1 cellular context compared by ENCODE assay signal in the genomic region with DNA sequence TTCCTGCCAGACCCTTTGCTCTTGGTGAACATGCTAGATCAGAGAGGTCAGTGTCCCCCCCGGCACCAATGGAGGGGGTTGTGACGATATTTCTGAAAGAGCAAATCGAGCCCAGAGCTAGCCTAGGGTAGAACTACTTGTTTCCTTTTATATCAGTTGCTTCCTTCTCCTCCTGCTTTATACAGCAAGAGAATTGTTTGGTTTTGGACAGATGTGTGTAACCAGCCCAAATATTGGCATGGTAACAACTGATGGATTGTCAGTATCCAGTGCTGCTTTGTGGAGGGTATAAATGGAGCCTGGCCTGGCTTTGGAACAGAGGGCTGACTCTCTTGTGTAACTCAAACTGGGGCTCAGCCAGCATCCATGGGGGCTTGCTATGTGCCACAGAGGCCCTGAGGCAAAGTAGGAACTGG.
TF ChIP-seq lines count a peak whose summit lies in the region.

No MANE protein-coding gene starts in this region.

TF ChIP-seq in GM12878, 131 proteins besides CTCF, POLR2A, EP300 and RAD21:
- TF ChIP-seq CBX5 (IDR thresholded peaks at IDR 0.05; ENCODE audit: low read depth) (no peak), ZNF217 (IDR thresholded peaks at IDR 0.05) (no peak), HDAC2 (IDR thresholded peaks at IDR 0.05) (no peak), TAF1 (IDR thresholded peaks at IDR 0.05; ENCODE audit: borderline replicate concordance, low read depth, low read length) (no peak), EED (IDR thresholded peaks at IDR 0.05; ENCODE audit: low read depth) (no peak), POLR2AphosphoS5 (IDR thresholded peaks at IDR 0.05; ENCODE audit: low read length) (no peak), MEF2B (IDR thresholded peaks at IDR 0.05; ENCODE audit: partially characterized antibody, poor library complexity, severe bottlenecking) (no peak)
- TF ChIP-seq, protein P1, sequence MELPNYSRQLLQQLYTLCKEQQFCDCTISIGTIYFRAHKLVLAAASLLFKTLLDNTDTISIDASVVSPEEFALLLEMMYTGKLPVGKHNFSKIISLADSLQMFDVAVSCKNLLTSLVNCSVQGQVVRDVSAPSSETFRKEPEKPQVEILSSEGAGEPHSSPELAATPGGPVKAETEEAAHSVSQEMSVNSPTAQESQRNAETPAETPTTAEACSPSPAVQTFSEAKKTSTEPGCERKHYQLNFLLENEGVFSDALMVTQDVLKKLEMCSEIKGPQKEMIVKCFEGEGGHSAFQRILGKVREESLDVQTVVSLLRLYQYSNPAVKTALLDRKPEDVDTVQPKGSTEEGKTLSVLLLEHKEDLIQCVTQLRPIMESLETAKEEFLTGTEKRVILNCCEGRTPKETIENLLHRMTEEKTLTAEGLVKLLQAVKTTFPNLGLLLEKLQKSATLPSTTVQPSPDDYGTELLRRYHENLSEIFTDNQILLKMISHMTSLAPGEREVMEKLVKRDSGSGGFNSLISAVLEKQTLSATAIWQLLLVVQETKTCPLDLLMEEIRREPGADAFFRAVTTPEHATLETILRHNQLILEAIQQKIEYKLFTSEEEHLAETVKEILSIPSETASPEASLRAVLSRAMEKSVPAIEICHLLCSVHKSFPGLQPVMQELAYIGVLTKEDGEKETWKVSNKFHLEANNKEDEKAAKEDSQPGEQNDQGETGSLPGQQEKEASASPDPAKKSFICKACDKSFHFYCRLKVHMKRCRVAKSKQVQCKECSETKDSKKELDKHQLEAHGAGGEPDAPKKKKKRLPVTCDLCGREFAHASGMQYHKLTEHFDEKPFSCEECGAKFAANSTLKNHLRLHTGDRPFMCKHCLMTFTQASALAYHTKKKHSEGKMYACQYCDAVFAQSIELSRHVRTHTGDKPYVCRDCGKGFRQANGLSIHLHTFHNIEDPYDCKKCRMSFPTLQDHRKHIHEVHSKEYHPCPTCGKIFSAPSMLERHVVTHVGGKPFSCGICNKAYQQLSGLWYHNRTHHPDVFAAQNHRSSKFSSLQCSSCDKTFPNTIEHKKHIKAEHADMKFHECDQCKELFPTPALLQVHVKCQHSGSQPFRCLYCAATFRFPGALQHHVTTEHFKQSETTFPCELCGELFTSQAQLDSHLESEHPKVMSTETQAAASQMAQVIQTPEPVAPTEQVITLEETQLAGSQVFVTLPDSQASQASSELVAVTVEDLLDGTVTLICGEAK (IDR thresholded peaks at IDR 0.05; ENCODE audit: borderline replicate concordance), result no peak
- TF ChIP-seq, protein P2, sequence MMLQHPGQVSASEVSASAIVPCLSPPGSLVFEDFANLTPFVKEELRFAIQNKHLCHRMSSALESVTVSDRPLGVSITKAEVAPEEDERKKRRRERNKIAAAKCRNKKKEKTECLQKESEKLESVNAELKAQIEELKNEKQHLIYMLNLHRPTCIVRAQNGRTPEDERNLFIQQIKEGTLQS (IDR thresholded peaks at IDR 0.05; ENCODE audit: borderline replicate concordance, extremely low read depth, low read depth, low read length), result no peak
- TF ChIP-seq, protein P3, sequence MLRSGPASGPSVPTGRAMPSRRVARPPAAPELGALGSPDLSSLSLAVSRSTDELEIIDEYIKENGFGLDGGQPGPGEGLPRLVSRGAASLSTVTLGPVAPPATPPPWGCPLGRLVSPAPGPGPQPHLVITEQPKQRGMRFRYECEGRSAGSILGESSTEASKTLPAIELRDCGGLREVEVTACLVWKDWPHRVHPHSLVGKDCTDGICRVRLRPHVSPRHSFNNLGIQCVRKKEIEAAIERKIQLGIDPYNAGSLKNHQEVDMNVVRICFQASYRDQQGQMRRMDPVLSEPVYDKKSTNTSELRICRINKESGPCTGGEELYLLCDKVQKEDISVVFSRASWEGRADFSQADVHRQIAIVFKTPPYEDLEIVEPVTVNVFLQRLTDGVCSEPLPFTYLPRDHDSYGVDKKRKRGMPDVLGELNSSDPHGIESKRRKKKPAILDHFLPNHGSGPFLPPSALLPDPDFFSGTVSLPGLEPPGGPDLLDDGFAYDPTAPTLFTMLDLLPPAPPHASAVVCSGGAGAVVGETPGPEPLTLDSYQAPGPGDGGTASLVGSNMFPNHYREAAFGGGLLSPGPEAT (IDR thresholded peaks at IDR 0.05; ENCODE audit: low read depth), result no peak
